In the genomic region with DNA sequence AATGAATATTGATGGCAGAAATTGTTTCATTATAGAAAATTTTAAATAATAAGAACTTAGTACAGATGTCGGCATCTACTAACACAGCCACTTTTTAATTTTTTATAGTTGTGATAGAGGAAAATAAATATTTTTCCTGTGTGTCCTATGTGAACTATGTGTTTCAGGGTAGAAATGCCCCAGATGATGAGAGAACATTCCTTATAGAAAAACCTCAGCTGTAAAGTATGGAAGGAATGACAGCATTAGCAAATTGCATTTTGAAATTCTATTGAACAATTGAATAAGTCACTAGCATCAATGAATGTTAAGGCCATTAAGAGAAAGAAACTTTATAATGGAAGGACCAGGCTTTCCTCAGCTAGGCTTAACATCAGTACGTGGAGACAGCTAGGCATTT, we compare ENCODE assay signal across 23 cellular contexts.
"Had no signal": no experiment of that assay in that cellular context is flagged by ENCODE, and none has a peak within 500 bp of the region (broad histone marks: within the 10 kb centered on the region; RNA-seq: fewer than 3 reads in every experiment).

No MANE protein-coding gene starts in this region.

- H3K36me3 ChIP-seq: colonic mucosa, esophagus muscularis mucosa, gastroesophageal sphincter, heart left ventricle, left lung, sigmoid colon, stomach, thyroid gland had no signal

- H3K4me3 ChIP-seq: colonic mucosa, esophagus muscularis mucosa, gastroesophageal sphincter, heart left ventricle, hepatocyte, left lung, mucosa of descending colon, psoas muscle, sigmoid colon, stomach, thyroid gland had no signal

- H3K27ac ChIP-seq: colonic mucosa, esophagus muscularis mucosa, gastroesophageal sphincter, heart left ventricle, hepatocyte, left lung, psoas muscle, sigmoid colon, stomach, thyroid gland had no signal

- H3K4me1 ChIP-seq: colonic mucosa, esophagus muscularis mucosa, gastroesophageal sphincter, heart left ventricle, left lung, psoas muscle, sigmoid colon, stomach, thyroid gland had no signal

- H3K9me3 ChIP-seq: colonic mucosa, esophagus muscularis mucosa, gastroesophageal sphincter, heart left ventricle, left lung, mucosa of descending colon, psoas muscle, sigmoid colon, stomach, thyroid gland had no signal

- ATAC-seq: gastroesophageal sphincter; heart left ventricle; left cardiac atrium; left lung; mucosa of descending colon; natural killer cell treated with Interleukin-12 subunit alpha and Interleukin-12 subunit beta and Interleukin-15 and Interleukin-18, amount 100 ng/mL, for 72 hours; psoas muscle; right cardiac atrium; stimulated activated effector memory CD8-positive, alpha-beta T cell treated with anti-CD3 and anti-CD28 coated beads, Interleukin-12 subunit alpha, Interleukin-12 subunit beta, amount 100 ng/mL, for 72 hours had no signal

- H3K27me3 ChIP-seq: colonic mucosa, esophagus muscularis mucosa, gastroesophageal sphincter, heart left ventricle, hepatocyte, left lung, sigmoid colon, stomach, thyroid gland had no signal

- DNase-seq: colonic mucosa; dermis blood vessel endothelial cell; effector memory CD4-positive, alpha-beta T cell; heart left ventricle; left cardiac atrium; left lung; mesenchymal stem cell; mucosa of descending colon; naive B cell; nucleus accumbens; psoas muscle; right cardiac atrium; sigmoid colon; stimulated activated CD4-positive, alpha-beta T cell treated with anti-CD3 and anti-CD28 coated beads, Interleukin-2, amount 100 ng/mL, for 24 hours; stimulated activated CD4-positive, alpha-beta T cell treated with anti-CD3 and anti-CD28 coated beads, Interleukin-4, amount 100 ng/mL, for 24 hours; stimulated activated naive CD4-positive, alpha-beta T cell treated with Interleukin-2 at 50 U/mL for 16 hours; stomach; thyroid gland had no signal
